Comparison of ENCODE assay signal across 35 cellular contexts in genomic region chr5:41617843-41618515, GRCh38.
"Had no signal": no experiment of that assay in that cellular context is flagged by ENCODE, and none has a peak within 500 bp of the region (broad histone marks: within the 10 kb centered on the region; RNA-seq: fewer than 3 reads in every experiment).

No MANE protein-coding gene starts in this region.

- H3K27ac Mint-ChIP-seq: activated B cell treated with CpG ODN at 0.5 μM for 24 hours; activated CD4-positive, alpha-beta memory T cell treated with anti-CD3 and anti-CD28 coated beads, Interleukin-2, amount 10 ng/mL, durations not matched to agents 7 days and 5 days; activated CD4-positive, alpha-beta T cell treated with anti-CD3 and anti-CD28 coated beads, Interleukin-2, amount 10 ng/mL, durations not matched to agents 7 days and 5 days; activated CD8-positive, alpha-beta memory T cell treated with anti-CD3 and anti-CD28 coated beads, Interleukin-2, amount 10 ng/mL, durations not matched to agents 7 days and 5 days; activated CD8-positive, alpha-beta T cell treated with anti-CD3 and anti-CD28 coated beads, Interleukin-2, amount 10 ng/mL, durations not matched to agents 7 days and 5 days; activated naive CD4-positive, alpha-beta T cell treated with anti-CD3 and anti-CD28 coated beads for 36 hours; activated naive CD4-positive, alpha-beta T cell treated with anti-CD3 and anti-CD28 coated beads, Interleukin-2, amount 50 U/mL, for 72 hours; activated naive CD8-positive, alpha-beta T cell treated with anti-CD3 and anti-CD28 coated beads for 36 hours; activated T-cell treated with anti-CD3 and anti-CD28 coated beads, Interleukin-2, amount 50 U/mL, for 24 hours; activated T-cell treated with anti-CD3 and anti-CD28 coated beads, Interleukin-2, amount 50 U/mL, for 72 hours; activated T-helper 1 cell treated with anti-CD3 and anti-CD28 coated beads, Interleukin-12 subunit alpha, Interleukin-12 subunit beta, Interleukin-2, Interleukin-4 antibody, amounts not matched to agents 30 ng/mL and 10 ng/mL and 1 ng/mL, durations not matched to agents 14 hours and 24 hours and 36 hours; activated T-helper 17 cell treated with anti-CD3 and anti-CD28 coated beads, Interleukin-2, amount 50 U/mL, for 72 hours; T-helper 1 cell treated with Interleukin-12 subunit alpha and Interleukin-12 subunit beta and Interleukin-4 antibody, amounts not matched to agents 30 μg/mL and 1 μg/mL, for 36 hours; T-helper 2 cell treated with Interferon-gamma antibody and Interleukin-4, amounts not matched to agents 5 μg/mL and 100 μg/mL, for 36 hours had no signal

- ATAC-seq: activated CD8-positive, alpha-beta memory T cell treated with anti-CD3 and anti-CD28 coated beads, Interleukin-2, amount 10 ng/mL, durations not matched to agents 7 days and 5 days; activated CD8-positive, alpha-beta T cell treated with anti-CD3 and anti-CD28 coated beads, Interleukin-2, amount 10 ng/mL, durations not matched to agents 7 days and 5 days; activated naive CD4-positive, alpha-beta T cell treated with anti-CD3 and anti-CD28 coated beads, Interleukin-2, amount 50 U/mL, for 72 hours; activated T-cell treated with anti-CD3 and anti-CD28 coated beads, Interleukin-2, amount 50 U/mL, for 72 hours; activated T-helper 17 cell treated with anti-CD3 and anti-CD28 coated beads, Interleukin-2, amount 50 U/mL, for 72 hours; body of pancreas had no signal

- H3K9me3 Mint-ChIP-seq: activated B cell treated with CpG ODN at 0.5 μM for 24 hours; activated CD4-positive, alpha-beta memory T cell treated with anti-CD3 and anti-CD28 coated beads, Interleukin-2, amount 10 ng/mL, durations not matched to agents 7 days and 5 days; activated CD4-positive, alpha-beta T cell treated with anti-CD3 and anti-CD28 coated beads, Interleukin-2, amount 10 ng/mL, durations not matched to agents 7 days and 5 days; activated naive CD4-positive, alpha-beta T cell treated with anti-CD3 and anti-CD28 coated beads for 36 hours; activated naive CD4-positive, alpha-beta T cell treated with anti-CD3 and anti-CD28 coated beads, Interleukin-2, amount 50 U/mL, for 72 hours; activated naive CD8-positive, alpha-beta T cell treated with anti-CD3 and anti-CD28 coated beads for 36 hours; activated T-cell treated with anti-CD3 and anti-CD28 coated beads, Interleukin-2, amount 50 U/mL, for 24 hours; activated T-cell treated with anti-CD3 and anti-CD28 coated beads, Interleukin-2, amount 50 U/mL, for 72 hours; activated T-helper 1 cell treated with anti-CD3 and anti-CD28 coated beads, Interleukin-12 subunit alpha, Interleukin-12 subunit beta, Interleukin-2, Interleukin-4 antibody, amounts not matched to agents 30 ng/mL and 10 ng/mL and 1 ng/mL, durations not matched to agents 14 hours and 24 hours and 36 hours; activated T-helper 17 cell treated with anti-CD3 and anti-CD28 coated beads, Interleukin-2, amount 50 U/mL, for 72 hours; T-helper 1 cell treated with Interleukin-12 subunit alpha and Interleukin-12 subunit beta and Interleukin-4 antibody, amounts not matched to agents 30 μg/mL and 1 μg/mL, for 36 hours; T-helper 2 cell treated with Interferon-gamma antibody and Interleukin-4, amounts not matched to agents 5 μg/mL and 100 μg/mL, for 36 hours had no signal

- H3K4me3 Mint-ChIP-seq: activated B cell treated with CpG ODN at 0.5 μM for 24 hours; activated CD4-positive, alpha-beta memory T cell treated with anti-CD3 and anti-CD28 coated beads, Interleukin-2, amount 10 ng/mL, durations not matched to agents 7 days and 5 days; activated CD4-positive, alpha-beta T cell treated with anti-CD3 and anti-CD28 coated beads, Interleukin-2, amount 10 ng/mL, durations not matched to agents 7 days and 5 days; activated CD8-positive, alpha-beta memory T cell treated with anti-CD3 and anti-CD28 coated beads, Interleukin-2, amount 10 ng/mL, durations not matched to agents 7 days and 5 days; activated CD8-positive, alpha-beta T cell treated with anti-CD3 and anti-CD28 coated beads, Interleukin-2, amount 10 ng/mL, durations not matched to agents 7 days and 5 days; activated naive CD4-positive, alpha-beta T cell treated with anti-CD3 and anti-CD28 coated beads for 36 hours; activated naive CD8-positive, alpha-beta T cell treated with anti-CD3 and anti-CD28 coated beads for 36 hours; activated T-cell treated with anti-CD3 and anti-CD28 coated beads, Interleukin-2, amount 50 U/mL, for 24 hours; activated T-cell treated with anti-CD3 and anti-CD28 coated beads, Interleukin-2, amount 50 U/mL, for 72 hours; activated T-helper 1 cell treated with anti-CD3 and anti-CD28 coated beads, Interleukin-12 subunit alpha, Interleukin-12 subunit beta, Interleukin-2, Interleukin-4 antibody, amounts not matched to agents 30 ng/mL and 10 ng/mL and 1 ng/mL, durations not matched to agents 14 hours and 24 hours and 36 hours; activated T-helper 17 cell treated with anti-CD3 and anti-CD28 coated beads, Interleukin-2, amount 50 U/mL, for 72 hours; T-helper 1 cell treated with Interleukin-12 subunit alpha and Interleukin-12 subunit beta and Interleukin-4 antibody, amounts not matched to agents 30 μg/mL and 1 μg/mL, for 36 hours; T-helper 2 cell treated with Interferon-gamma antibody and Interleukin-4, amounts not matched to agents 5 μg/mL and 100 μg/mL, for 36 hours had no signal

- DNase-seq: activated B cell treated with CpG ODN at 0.5 μM for 24 hours; activated CD4-positive, alpha-beta memory T cell treated with anti-CD3 and anti-CD28 coated beads, Interleukin-2, amount 10 ng/mL, durations not matched to agents 7 days and 5 days; activated CD4-positive, alpha-beta T cell treated with anti-CD3 and anti-CD28 coated beads for 48 hours; activated CD4-positive, alpha-beta T cell treated with anti-CD3 and anti-CD28 coated beads, Interleukin-2, amount 10 ng/mL, durations not matched to agents 7 days and 5 days; activated CD4-positive, alpha-beta T cell treated with anti-CD3 and anti-CD28 coated beads, Interleukin-2, amount 50 U/mL, for 48 hours; activated CD4-positive, CD25-positive, alpha-beta regulatory T cell treated with anti-CD3 and anti-CD28 coated beads, Interleukin-2, amount 50 U/mL, for 72 hours; activated CD8-positive, alpha-beta memory T cell treated with anti-CD3 and anti-CD28 coated beads for 24 hours; activated CD8-positive, alpha-beta memory T cell treated with anti-CD3 and anti-CD28 coated beads, Interleukin-2, amount 10 ng/mL, durations not matched to agents 7 days and 5 days; activated CD8-positive, alpha-beta memory T cell treated with anti-CD3 and anti-CD28 coated beads, Interleukin-2, amount 50 U/mL, for 48 hours; activated CD8-positive, alpha-beta T cell treated with anti-CD3 and anti-CD28 coated beads, Interleukin-2, amount 10 ng/mL, durations not matched to agents 7 days and 5 days; activated effector memory CD4-positive, alpha-beta T cell treated with anti-CD3 and anti-CD28 coated beads, Interleukin-2, amount 50 U/mL, for 16 hours; activated gamma-delta T cell treated with Interleukin-2 at 50 U/mL for 16 hours; activated naive CD4-positive, alpha-beta T cell; activated naive CD4-positive, alpha-beta T cell treated with anti-CD3 and anti-CD28 coated beads for 36 hours; activated naive CD4-positive, alpha-beta T cell treated with anti-CD3 and anti-CD28 coated beads, Interleukin-2, amount 50 U/mL, for 16 hours; activated naive CD8-positive, alpha-beta T cell treated with anti-CD3 and anti-CD28 coated beads for 36 hours; activated T-cell treated with anti-CD3 and anti-CD28 coated beads, Interleukin-2, amount 50 U/mL, for 24 hours; activated T-cell treated with anti-CD3 and anti-CD28 coated beads, Interleukin-2, amount 50 U/mL, for 72 hours; adrenal gland; amniotic stem cell; aorta; body of pancreas; brain microvascular endothelial cell; central memory CD4-positive, alpha-beta T cell; SW 1271; T-helper 1 cell; T-helper 2 cell; T-helper 9 cell had no signal

- H3K4me1 ChIP-seq: adrenal gland, body of pancreas, breast epithelium had no signal

- H3K27me3 ChIP-seq: adrenal gland, body of pancreas, brain microvascular endothelial cell, breast epithelium had no signal

- H3K27ac ChIP-seq: adrenal gland, body of pancreas, brain microvascular endothelial cell, breast epithelium, VCaP had no signal

- H3K36me3 ChIP-seq: adrenal gland, brain microvascular endothelial cell, breast epithelium had no signal

- H3K9me3 ChIP-seq: adrenal gland, body of pancreas, breast epithelium had no signal

- H3K4me1 Mint-ChIP-seq: activated B cell treated with CpG ODN at 0.5 μM for 24 hours; activated CD4-positive, alpha-beta memory T cell treated with anti-CD3 and anti-CD28 coated beads, Interleukin-2, amount 10 ng/mL, durations not matched to agents 7 days and 5 days; activated CD4-positive, alpha-beta T cell treated with anti-CD3 and anti-CD28 coated beads, Interleukin-2, amount 10 ng/mL, durations not matched to agents 7 days and 5 days; activated CD8-positive, alpha-beta memory T cell treated with anti-CD3 and anti-CD28 coated beads, Interleukin-2, amount 10 ng/mL, durations not matched to agents 7 days and 5 days; activated naive CD8-positive, alpha-beta T cell treated with anti-CD3 and anti-CD28 coated beads for 36 hours; activated T-helper 17 cell treated with anti-CD3 and anti-CD28 coated beads, Interleukin-2, amount 50 U/mL, for 72 hours had no signal

- H3K4me3 ChIP-seq: adrenal gland, body of pancreas, breast epithelium had no signal

- H3K36me3 Mint-ChIP-seq: activated CD8-positive, alpha-beta memory T cell treated with anti-CD3 and anti-CD28 coated beads, Interleukin-2, amount 10 ng/mL, durations not matched to agents 7 days and 5 days; activated naive CD4-positive, alpha-beta T cell treated with anti-CD3 and anti-CD28 coated beads, Interleukin-2, amount 50 U/mL, for 72 hours; activated naive CD8-positive, alpha-beta T cell treated with anti-CD3 and anti-CD28 coated beads for 36 hours had no signal

- H3K27me3 Mint-ChIP-seq: activated B cell treated with CpG ODN at 0.5 μM for 24 hours; activated CD4-positive, alpha-beta memory T cell treated with anti-CD3 and anti-CD28 coated beads, Interleukin-2, amount 10 ng/mL, durations not matched to agents 7 days and 5 days; activated CD4-positive, alpha-beta T cell treated with anti-CD3 and anti-CD28 coated beads, Interleukin-2, amount 10 ng/mL, durations not matched to agents 7 days and 5 days; activated CD8-positive, alpha-beta memory T cell treated with anti-CD3 and anti-CD28 coated beads, Interleukin-2, amount 10 ng/mL, durations not matched to agents 7 days and 5 days; activated naive CD8-positive, alpha-beta T cell treated with anti-CD3 and anti-CD28 coated beads for 36 hours; activated T-cell treated with anti-CD3 and anti-CD28 coated beads, Interleukin-2, amount 50 U/mL, for 24 hours; activated T-helper 17 cell treated with anti-CD3 and anti-CD28 coated beads, Interleukin-2, amount 50 U/mL, for 72 hours had no signal
